ENCODE assay signal across 27 cellular contexts in the genomic region with DNA sequence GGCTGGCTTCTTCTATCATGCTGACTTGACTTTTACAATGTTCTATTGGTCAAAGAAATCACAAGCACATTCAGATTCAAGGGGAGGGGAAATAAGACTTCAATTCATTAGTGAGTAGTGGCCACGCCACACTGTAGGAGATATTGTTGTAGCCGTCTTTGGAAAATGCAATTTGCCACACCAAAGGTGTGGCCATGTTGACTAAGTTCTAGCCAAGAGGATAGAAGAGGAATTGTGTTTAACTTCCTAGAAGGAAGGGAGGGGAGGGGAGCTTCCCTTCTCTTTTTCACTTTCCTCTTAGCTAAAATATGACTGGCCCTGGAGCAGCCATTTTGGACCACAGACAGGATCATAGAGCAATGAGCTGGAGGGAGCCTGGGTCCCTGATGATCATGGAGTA.
"Had no signal": no experiment of that assay in that cellular context is flagged by ENCODE, and none has a peak within 500 bp of the region (broad histone marks: within the 10 kb centered on the region; RNA-seq: fewer than 3 reads in every experiment).

No MANE protein-coding gene starts in this region.

- FAIRE-seq: keratinocyte, pancreas had no signal

- H3K36me3 ChIP-seq: gastrocnemius medialis, left lung, pancreas, prostate gland, right atrium auricular region, suprapubic skin, transverse colon, upper lobe of right lung, uterus had no signal

- H3K36me3 Mint-ChIP-seq: mesothelial cell of epicardium had no signal

- H3K9me3 ChIP-seq: gastrocnemius medialis, pancreas, prostate gland, suprapubic skin, transverse colon, upper lobe of right lung, uterus had no signal

- H3K4me2 ChIP-seq: smooth muscle cell had no signal

- H3K4me3 Mint-ChIP-seq: mesothelial cell of epicardium; naive thymus-derived CD4-positive, alpha-beta T cell; stimulated activated naive CD8-positive, alpha-beta T cell treated with anti-CD3 and anti-CD28 coated beads, Interleukin-15, amount 100 ng/mL, for 72 hours had no signal

- ATAC-seq: esophagus mucosa; gastrocnemius medialis; left lung; naive thymus-derived CD4-positive, alpha-beta T cell; pancreas; sciatic nerve; stimulated activated naive CD8-positive, alpha-beta T cell treated with anti-CD3 and anti-CD28 coated beads, Interleukin-15, amount 100 ng/mL, for 72 hours; upper lobe of right lung had no signal

- H3K4me1 ChIP-seq: prostate gland, uterus had no signal

- H3K27ac ChIP-seq: coronary artery, epithelial cell of prostate, gastrocnemius medialis, left lung, pancreas, prostate gland, right atrium auricular region, suprapubic skin, transverse colon, upper lobe of right lung, uterus had no signal

- H3K27me3 ChIP-seq: gastrocnemius medialis, pancreas, right atrium auricular region, suprapubic skin, transverse colon, uterus had no signal

- H3K4me3 ChIP-seq: coronary artery, gastrocnemius medialis, left lung, pancreas, prostate gland, right atrium auricular region, smooth muscle cell, suprapubic skin, transverse colon, upper lobe of right lung, uterus had no signal

- H3K27ac Mint-ChIP-seq: mesothelial cell of epicardium; naive thymus-derived CD4-positive, alpha-beta T cell had no signal

- DNase-seq: foreskin fibroblast; gastrocnemius medialis; head of caudate nucleus; left lung; mesenchymal stem cell; naive thymus-derived CD4-positive, alpha-beta T cell; occipital lobe; pancreas; stimulated activated CD4-positive, alpha-beta T cell treated with anti-CD3 and anti-CD28 coated beads, Interleukin-12 subunit alpha, Interleukin-12 subunit beta, amount 100 ng/mL, for 4 hours; stimulated activated CD4-positive, alpha-beta T cell treated with anti-CD3 and anti-CD28 coated beads, Interleukin-1b, Interleukin-23, amount 100 ng/mL, for 48 hours; stimulated activated CD4-positive, alpha-beta T cell treated with anti-CD3 and anti-CD28 coated beads, Interleukin-4, amount 100 ng/mL, for 1 hour; stimulated activated CD8-positive, alpha-beta memory T cell treated with anti-CD3 and anti-CD28 coated beads, Interleukin-4, amount 100 ng/mL, for 48 hours; stimulated activated naive CD4-positive, alpha-beta T cell; stimulated activated naive CD8-positive, alpha-beta T cell treated with anti-CD3 and anti-CD28 coated beads, Interleukin-15, amount 100 ng/mL, for 72 hours; transverse colon; upper lobe of right lung; uterus had no signal
